Comparison of ENCODE assay signal across 1 cellular context in the genomic region with DNA sequence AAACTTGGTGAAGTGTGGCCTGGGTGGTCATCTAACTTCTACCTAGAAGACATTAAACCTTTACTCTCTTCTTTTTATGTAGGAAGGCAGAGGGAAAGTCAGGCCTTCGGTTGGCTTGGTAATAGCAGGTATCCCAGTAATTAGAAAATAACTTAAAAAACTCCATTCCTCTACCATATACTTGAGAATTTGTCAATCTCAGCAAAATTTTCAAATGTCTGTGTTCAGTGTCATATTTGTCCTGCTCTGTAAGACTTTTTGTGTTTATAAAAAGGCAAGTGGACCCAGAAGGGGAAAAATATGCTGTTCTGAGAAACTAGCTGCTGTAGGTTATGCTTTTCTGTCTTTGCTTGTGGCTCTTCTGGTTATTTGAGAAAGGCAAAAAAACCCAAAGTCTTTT.
TF ChIP-seq lines count a peak whose summit lies in the region.

No MANE protein-coding gene starts in this region.

TF ChIP-seq in H1, 55 proteins besides CTCF, POLR2A, EP300 and RAD21:
- TF ChIP-seq HDAC6 (IDR thresholded peaks at IDR 0.05; ENCODE audit: low read depth, low read length) (no peak), RBBP5 (IDR thresholded peaks at IDR 0.05; ENCODE audit: borderline replicate concordance, low read depth, low read length) (no peak), SP2 (IDR thresholded peaks at IDR 0.05; ENCODE audit: low read length) (no peak), TAF7 (optimal IDR thresholded peaks at IDR 0.05; ENCODE audit: borderline replicate concordance, low read depth, low read length) (no peak), MAFK (IDR thresholded peaks at IDR 0.05; ENCODE audit: low read depth, low read length) (peak; percentile 28; the same call in 1 of the 2 replicates)
- TF ChIP-seq, protein P1, sequence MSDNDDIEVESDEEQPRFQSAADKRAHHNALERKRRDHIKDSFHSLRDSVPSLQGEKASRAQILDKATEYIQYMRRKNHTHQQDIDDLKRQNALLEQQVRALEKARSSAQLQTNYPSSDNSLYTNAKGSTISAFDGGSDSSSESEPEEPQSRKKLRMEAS (IDR thresholded peaks at IDR 0.05), result no peak
